20 cellular contexts compared by ENCODE assay signal in the genomic region with DNA sequence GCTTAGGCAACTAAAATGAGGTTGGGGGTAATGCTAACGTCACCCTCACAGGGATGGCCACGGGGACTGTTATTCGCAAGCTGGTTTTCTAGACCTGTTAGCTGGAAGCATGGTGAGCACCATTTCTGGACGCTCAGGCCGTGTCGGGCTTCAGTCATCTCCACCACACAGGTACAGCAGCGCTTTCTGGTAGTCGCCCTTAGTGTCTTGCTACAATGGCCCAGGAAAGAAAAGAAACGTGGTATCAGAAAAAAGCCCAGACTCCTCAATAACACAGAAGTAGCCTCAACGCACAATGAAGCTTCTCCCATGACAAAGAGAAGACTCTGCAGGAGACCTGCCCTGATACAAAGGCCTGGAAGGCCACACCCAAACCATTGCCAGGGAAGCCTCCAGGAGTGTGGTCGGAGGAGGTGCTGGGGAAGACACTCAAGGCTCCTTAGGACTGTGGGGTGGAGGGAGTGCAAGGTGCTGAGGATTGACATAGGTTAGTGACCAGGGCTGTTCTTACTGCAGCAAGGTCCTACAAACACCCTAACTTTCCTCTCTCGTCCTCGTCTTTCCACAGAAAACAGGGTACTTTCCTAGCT. TPM values are rescaled to one million over a fixed set of nuclear protein-coding genes. Genes with fewer than 3 reads are reported as not detected.
DNase-seq lines count a peak whose midpoint lies in the region; ATAC-seq, FAIRE-seq and TF ChIP-seq lines count a peak whose summit lies in the region.
"Had no signal": no experiment of that assay in that cellular context is flagged by ENCODE, and none has a peak within 500 bp of the region (broad histone marks: within the 10 kb centered on the region; RNA-seq: fewer than 3 reads in every experiment).

No MANE protein-coding gene starts in this region.

- no peak overlapping the region for H2BK120ac ChIP-seq in H1 (replicated peaks; ENCODE audit: low read depth, low read length)

- H3K4me3 Mint-ChIP-seq in neural crest cell (no peak overlapping the region), mesothelial cell of epicardium (no peak overlapping the region)
- H3K4me3 Mint-ChIP-seq: CD14-positive monocyte had no signal

- H3K79me2 ChIP-seq in ACC112 (ENCODE audit: control insufficient read depth, insufficient read depth, low read length, unreplicated experiment) (peaks cover 6% of the 10 kb centered on the region), H1 (ENCODE audit: control insufficient read depth in 1 of 2, insufficient read depth in 2 of 2, low read length in 2 of 2) (no peaks in the 10 kb centered on the region)

- 88% methylated on average over 13 of the region's 13 CpGs; no CpG with 5 or more reads in 1 of the 2 experiments for WGBS in H1 (ENCODE audit: extremely low coverage in 1 of 2, insufficient coverage in 1 of 2, insufficient read length in 1 of 2, insufficient replicate concordance in 2 of 2, low coverage in 1 of 2, low lambda C conversion rate in 2 of 2, missing lambda C conversion rate in 1 of 2), 2 experiments

- H4K20me1 ChIP-seq in H1 (replicated peaks in 1 of 2; ENCODE audit: control insufficient read depth in 1 of 2, insufficient read depth in 2 of 2, low read length in 2 of 2) = peaks cover 0 to 3% of the 10 kb centered on the region in 2 experiments

- no peak overlapping the region for H3K9ac ChIP-seq in H1 (replicated peaks in 1 of 4; ENCODE audit: extremely low read depth in 1 of 4, low read depth in 3 of 4, low read length in 3 of 4)

- BruUV-seq in Panc1 (replicated peaks; lab: Mats Ljungman, UMichigan) = TSS peak; percentile 44

- H2BK15ac ChIP-seq in H1 (ENCODE audit: low read length) = no peak overlapping the region

- ATAC-seq in Panc1 = no peak
- ATAC-seq in HG03439 (IDR thresholded peaks at IDR 0.05; ENCODE audit: unreplicated experiment) = no peak

- H3K9me3 Mint-ChIP-seq in neural crest cell (no peaks in the 10 kb centered on the region), mesothelial cell of epicardium (no peaks in the 10 kb centered on the region)

- no peaks in the 10 kb centered on the region for H3K27me3 Mint-ChIP-seq in neural crest cell (ENCODE audit: low read depth)
- H3K27me3 Mint-ChIP-seq in mesothelial cell of epicardium (ENCODE audit: low read depth) = no peaks in the 10 kb centered on the region

- H3K23me2 ChIP-seq in H1 (ENCODE audit: low read depth, low read length) = no peaks in the 10 kb centered on the region

- H2AK5ac ChIP-seq in H1 (ENCODE audit: low read depth, low read length) = no peak overlapping the region

- no peak overlapping the region for H4K91ac ChIP-seq in H1 (replicated peaks; ENCODE audit: insufficient read length, low read length)

- CTCF ChIA-PET in Panc1 (lab: Charles Lee) = no interaction called here
- CTCF ChIA-PET in H1 (lab: Charles Lee; ENCODE audit: partially characterized antibody) = interaction anchor here (0.6 to 1.9 kb wide), 4 partner anchors 12 to 431 kb away, joined by 3 to 5 read pairs (median 4); no protein-coding TSS in a partner anchor

- no peak overlapping the region for H3K4me2 ChIP-seq in H1 (ENCODE audit: insufficient read depth in 1 of 2, low read depth in 2 of 2, low read length in 2 of 2)

- no peak overlapping the region for H3K23ac ChIP-seq in H1 (ENCODE audit: insufficient read length)

- H3K27me3 ChIP-seq in ACC112 (ENCODE audit: insufficient read depth, low read length) (no peaks in the 10 kb centered on the region), Panc1 (ENCODE audit: control insufficient read depth, insufficient read depth, low read length) (no peaks in the 10 kb centered on the region), H1 (replicated peaks in 1 of 4; ENCODE audit: control insufficient read depth in 3 of 4, extremely low read depth in 1 of 4, insufficient read depth in 3 of 4, low read length in 3 of 4) (no peaks in the 10 kb centered on the region)

- TF ChIP-seq RAD21 in H1 (IDR thresholded peaks at IDR 0.05 in 1 of 2, conservative IDR thresholded peaks at IDR 0.05 in 1 of 2; ENCODE audit: low read depth in 2 of 2, low read length in 2 of 2) = no peak

- H3K27ac Mint-ChIP-seq in neural crest cell (ENCODE audit: unreplicated experiment) (peak overlapping the region; percentile 12), mesothelial cell of epicardium (no peak overlapping the region)

- POLR2A ChIA-PET in Panc1 (lab: Charles Lee) = no interaction called here
- POLR2A ChIA-PET in H1 (lab: Charles Lee; ENCODE audit: partially characterized antibody) = no interaction called here

- peak overlapping the region; percentile 33; the same call in 1 of the 2 replicates for H3K27ac ChIP-seq in ACC112 (ENCODE audit: low read depth, low read length)
- H3K27ac ChIP-seq in Panc1 (ENCODE audit: low read length) = peak overlapping the region; percentile 12
- H3K27ac ChIP-seq in H1 (ENCODE audit: low read depth, low read length) = no peak overlapping the region; the same call in 1 of the 2 replicates
- H3K27ac ChIP-seq: SK-N-MC had no signal

- H3K4me1 Mint-ChIP-seq in neural crest cell = no peaks in the 10 kb centered on the region
- peaks cover 11% of the 10 kb centered on the region for H3K4me1 Mint-ChIP-seq in mesothelial cell of epicardium

- in situ Hi-C loops in Panc1 (cut with HindIII; ENCODE audit: low pct_unique_long_range_greater_than_20kb, low sequenced_read_pairs) = no loop called here

- no peak overlapping the region for H2AFZ ChIP-seq in ACC112 (ENCODE audit: low read length, unreplicated experiment)
- H2AFZ ChIP-seq in H1 (ENCODE audit: low read length) = no peak overlapping the region

- intact Hi-C loops in Panc1 (cut with micrococcal nuclease; ENCODE audit: unreplicated experiment) = no loop called here

- FAIRE-seq in H1 (lab: Jason Lieb, UNC) = no peak
- FAIRE-seq: G401.6, GM12892 had no signal

- peaks cover 66% of the 10 kb centered on the region for H3K36me3 ChIP-seq in ACC112 (ENCODE audit: insufficient read depth, low read length)
- peaks cover 62% of the 10 kb centered on the region for H3K36me3 ChIP-seq in Panc1 (ENCODE audit: control insufficient read depth, insufficient read depth, low read length)
- H3K36me3 ChIP-seq in H1 (ENCODE audit: control insufficient read depth in 2 of 4, insufficient read depth in 4 of 4, low read length in 3 of 4) = peaks cover 2 to 43% (median 15%) of the 10 kb centered on the region in 4 experiments; a peak in 6 of 8 replicates

- no peak overlapping the region for H3K56ac ChIP-seq in H1 (replicated peaks; ENCODE audit: insufficient read length, low read depth, low read length)

- DNase-seq in Panc1 (ENCODE audit: low read depth, low spot score) (no peak), H1 (ENCODE audit: low read depth in 1 of 2, low spot score in 2 of 2) (no peak), neural crest cell (ENCODE audit: low read depth, low spot score) (no peak), activated gamma-delta T cell treated with Interleukin-2 at 50 U/mL for 16 hours (no peak), mesothelial cell of epicardium (ENCODE audit: low spot score in 2 of 2, unreplicated experiment in 2 of 2) (no peak), NCI-H446 treated with DMSO at 0.1 percent for 48 hours (lab: John Stamatoyannopoulos, UW) (no peak)
- DNase-seq: GOT3, KG1, NCI-H1092, NCI-H1694, NCI-H2107, NCI-H226, NCI-H526 treated with DMSO at 0.1 percent for 48 hours, OCI-M1 had no signal

- TF ChIP-seq POLR2A in H1 (IDR thresholded peaks at IDR 0.05; ENCODE audit: control extremely low read depth in 1 of 2, low read depth in 2 of 2, low read length in 2 of 2) = no peak

- H3K4me3 ChIP-seq in ACC112 (ENCODE audit: low read depth, low read length) = no peak overlapping the region
- no peak overlapping the region for H3K4me3 ChIP-seq in Panc1 (ENCODE audit: low read depth in 2 of 2, low read length in 2 of 2)
- H3K4me3 ChIP-seq in H1 (ENCODE audit: extremely low read depth in 1 of 4, insufficient read depth in 2 of 4, low read depth in 3 of 4, low read length in 4 of 4) = no peak overlapping the region
- H3K4me3 ChIP-seq: SK-N-MC had no signal

- H4K8ac ChIP-seq in H1 (ENCODE audit: extremely low read depth, insufficient read depth, low read length) = no peak overlapping the region; the same call in 1 of the 2 replicates

- H3K18ac ChIP-seq in H1 (ENCODE audit: extremely low read depth, low read length) = no peak overlapping the region

- H2BK12ac ChIP-seq in H1 (ENCODE audit: low read depth, low read length) = no peak overlapping the region

- peak overlapping the region; percentile 38; the same call in 1 of the 2 replicates for H2BK5ac ChIP-seq in H1 (ENCODE audit: low read depth, low read length)

- H3K36me3 Mint-ChIP-seq in neural crest cell (ENCODE audit: low read depth) (peaks cover 5% of the 10 kb centered on the region), mesothelial cell of epicardium (peaks cover 48% of the 10 kb centered on the region)

- H3K9me3 ChIP-seq in Panc1 (ENCODE audit: control insufficient read depth, insufficient read depth, low read depth, low read length) = no peaks in the 10 kb centered on the region
- H3K9me3 ChIP-seq in H1 (ENCODE audit: insufficient read depth in 2 of 2, low read depth in 1 of 2, low read length in 1 of 2) = no peaks in the 10 kb centered on the region

- H2BK20ac ChIP-seq in H1 (ENCODE audit: low read length) = no peak overlapping the region

- no peak overlapping the region for H3K4ac ChIP-seq in H1 (replicated peaks; ENCODE audit: insufficient read length, low read depth, low read length)

- TF ChIP-seq EP300 in H1 (IDR thresholded peaks at IDR 0.05; ENCODE audit: borderline replicate concordance in 1 of 2, low read depth in 2 of 2, low read length in 2 of 2) = no peak

- TF ChIP-seq CTCF in Panc1 (IDR thresholded peaks at IDR 0.05) (no peak), H1 (IDR thresholded peaks at IDR 0.05; ENCODE audit: control extremely low read depth in 1 of 3, insufficient read depth in 1 of 3, low read depth in 1 of 3, low read length in 3 of 3) (no peak), neural crest cell (conservative IDR thresholded peaks at IDR 0.05) (no peak), mesothelial cell of epicardium (IDR thresholded peaks at IDR 0.05; ENCODE audit: unreplicated experiment) (no peak)

- peaks cover 11% of the 10 kb centered on the region for H3K4me1 ChIP-seq in ACC112 (ENCODE audit: control insufficient read depth, insufficient read depth, low read length, unreplicated experiment)
- H3K4me1 ChIP-seq in Panc1 (ENCODE audit: control insufficient read depth, insufficient read depth, low read length) = peaks cover 68% of the 10 kb centered on the region
- peaks cover 3 to 7% (median 5%) of the 10 kb centered on the region in 4 experiments; a peak in 5 of 7 replicates for H3K4me1 ChIP-seq in H1 (replicated peaks in 1 of 4; ENCODE audit: control insufficient read depth in 3 of 4, insufficient read depth in 4 of 4, low read length in 3 of 4)

- H3K14ac ChIP-seq in H1 (ENCODE audit: insufficient read length) = no peak overlapping the region

- H3K79me1 ChIP-seq in H1 (ENCODE audit: low read depth, low read length) = no peaks in the 10 kb centered on the region

- H4K5ac ChIP-seq in H1 (ENCODE audit: insufficient read length, low read depth, low read length) = no peak overlapping the region

RNA-seq across cellular contexts. Expression of a gene that starts 50.2 kb away (rescaled TPM):
- total RNA-seq in Panc1 (2021; ENCODE audit: unreplicated experiment) (1,903 TPM), neural crest cell (122 and 129 TPM in 2 replicates), mesothelial cell of epicardium (1,031 to 1,044 TPM (median 1,040 TPM) in 3 replicates)
- 1,847 TPM for polyA plus RNA-seq in Panc1 (2012; ENCODE audit: insufficient read length)
- total RNA-seq in H1 (2021; fragmentation: NEBNext Ultra II Directional; extraction: Animal tissue kit (Norgen Biotek cat#: 25700)) = 214 and 217 TPM in 2 replicates
- 112 and 178 TPM in 2 replicates for polyA plus RNA-seq in H1 (2011; rRNA removed)
- 228 TPM for polyA plus RNA-seq in H1 (2011; cell fraction: cytosol; rRNA removed)
- 144 TPM for polyA plus RNA-seq in H1 (2011; cell fraction: nucleus; rRNA removed)
- 229 to 280 TPM (median 248 TPM) in 4 replicates for polyA plus RNA-seq in H1 (2012, experiment 1 of 2)
- 69.2 TPM for polyA plus RNA-seq in H1 (2012, experiment 2 of 2)
- polyA plus RNA-seq in H1 (2013, experiment 1 of 2) = 228 TPM
- polyA plus RNA-seq in H1 (2013, experiment 2 of 2) = 226 TPM
- polyA minus RNA-seq in H1 (2011; rRNA and poly(A)+ RNA removed) = 230 and 269 TPM in 2 replicates
- polyA minus RNA-seq in H1 (2011; cell fraction: cytosol; rRNA and poly(A)+ RNA removed) = 74.2 TPM
- polyA minus RNA-seq in H1 (2011; cell fraction: nucleus; rRNA and poly(A)+ RNA removed) = 106 TPM
